ENCODE assay signal across 8 cellular contexts in genomic region chr7:44867073-44867990, GRCh38. TPM values are rescaled to one million over a fixed set of nuclear protein-coding genes. Genes with fewer than 3 reads are reported as not detected.
A peak's percentile ranks its signal among the peaks of the same experiment; 100 is the strongest.
DNase-seq lines count a peak whose midpoint lies in the region; ATAC-seq, FAIRE-seq and TF ChIP-seq lines count a peak whose summit lies in the region.

No MANE protein-coding gene starts in this region.

- H3K36me3 ChIP-seq in MG63 (no peaks in the 10 kb centered on the region), bronchial epithelial cell (ENCODE audit: control insufficient read depth, insufficient read depth, low read length) (no peaks in the 10 kb centered on the region), muscle layer of colon (ENCODE audit: insufficient read depth, low read length) (no peaks in the 10 kb centered on the region)

- H3K27me3 ChIP-seq in MG63 (no peaks in the 10 kb centered on the region), bronchial epithelial cell (ENCODE audit: control insufficient read depth, insufficient read depth, low read length) (no peaks in the 10 kb centered on the region), muscle layer of colon (ENCODE audit: control insufficient read depth in 1 of 2, insufficient read depth in 2 of 2, low read length in 2 of 2) (no peaks in the 10 kb centered on the region)

- H3K4me3 ChIP-seq in MG63 (no peak overlapping the region), bronchial epithelial cell (ENCODE audit: low read depth, low read length) (no peak overlapping the region), muscle layer of colon (ENCODE audit: low read depth in 1 of 2, low read length in 2 of 2) (no peak overlapping the region)

- H3K4me1 ChIP-seq in muscle layer of colon (ENCODE audit: insufficient read depth, low read length) = peaks cover 10% of the 10 kb centered on the region

- H3K9me3 ChIP-seq in MG63 = no peaks in the 10 kb centered on the region
- H3K9me3 ChIP-seq in muscle layer of colon (ENCODE audit: low read length) = no peaks in the 10 kb centered on the region

- peak; percentile 89 for DNase-seq in DMS53 (lab: John Stamatoyannopoulos, UW)
- peak; percentile 82 for DNase-seq in MG63
- DNase-seq in bronchial epithelial cell (ENCODE audit: low read depth) = peak; percentile 83
- no peak for DNase-seq in NCI-H82 treated with DMSO at 0.1 percent for 48 hours (lab: John Stamatoyannopoulos, UW; ENCODE audit: unreplicated experiment)
- DNase-seq in activated effector memory CD4-positive, alpha-beta T cell treated with anti-CD3 and anti-CD28 coated beads, Interleukin-2, amount 50 U/mL, for 16 hours = no peak
- DNase-seq in activated CD8-positive, alpha-beta memory T cell treated with anti-CD3 and anti-CD28 coated beads, Interleukin-2, amount 50 U/mL, for 48 hours = no peak

- H3K9ac ChIP-seq in muscle layer of colon (ENCODE audit: low read length) = no peak overlapping the region

- FAIRE-seq in bronchial epithelial cell (lab: Jason Lieb, UNC) = no peak

- TF ChIP-seq CTCF in bronchial epithelial cell (IDR thresholded peaks at IDR 0.05; ENCODE audit: insufficient read depth, low read length, severe bottlenecking) = no peak

- ATAC-seq in GM21717 (IDR thresholded peaks at IDR 0.05; ENCODE audit: unreplicated experiment) = no peak

- H3K27ac ChIP-seq in muscle layer of colon (ENCODE audit: low read depth, low read length) = peak overlapping the region; percentile 19

RNA-seq across cellular contexts. Expression of gene PURB, which starts 18.0 kb away (rescaled TPM):
- total RNA-seq in MG63 (2014; rRNA removed; shearing (Covaris generic); ENCODE audit: low replicate concordance) = 12.0 and 18.0 TPM in 2 replicates
- 18.2 and 19.6 TPM in 2 replicates for total RNA-seq in bronchial epithelial cell

RNA-seq across cellular contexts. Expression of gene H2AZ2, which starts 19.4 kb away (rescaled TPM):
- 352 and 425 TPM in 2 replicates for total RNA-seq in MG63 (2014; rRNA removed; shearing (Covaris generic); ENCODE audit: low replicate concordance)
- total RNA-seq in bronchial epithelial cell = 136 and 140 TPM in 2 replicates

Comparison
In these comparisons a context has a peak if more than half of its experiments do, and no peak if none do; other contexts are left out.
1. DNase-seq: peak in DMS53 (single experiment), MG63 (single experiment) and bronchial epithelial cell (single experiment); none in NCI-H82 treated with DMSO at 0.1 percent for 48 hours (single experiment), activated effector memory CD4-positive, alpha-beta T cell treated with anti-CD3 and anti-CD28 coated beads, Interleukin-2, amount 50 U/mL, for 16 hours (single experiment) and activated CD8-positive, alpha-beta memory T cell treated with anti-CD3 and anti-CD28 coated beads, Interleukin-2, amount 50 U/mL, for 48 hours (single experiment).